ENCODE assay signal across 2 cellular contexts in the genomic region with DNA sequence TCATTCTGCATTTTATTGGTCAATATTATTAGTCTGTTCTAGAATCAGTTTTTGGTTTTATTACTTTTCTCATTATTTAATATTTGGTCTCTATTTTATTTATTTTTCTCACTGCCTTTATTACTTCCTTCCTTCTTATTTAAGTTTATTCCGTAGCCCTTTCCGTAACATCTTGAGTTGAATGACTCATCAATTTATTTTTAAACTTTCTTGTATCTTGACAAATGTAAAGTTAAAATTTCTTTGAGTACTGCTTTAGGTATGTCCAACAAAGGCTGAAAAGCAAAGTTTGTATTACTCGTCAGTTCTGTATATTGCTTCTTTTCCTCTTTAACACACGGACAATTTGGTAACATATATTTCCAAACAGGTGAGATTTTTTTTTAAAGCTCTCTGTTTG.
A peak's percentile ranks its signal among the peaks of the same experiment; 100 is the strongest.
TF ChIP-seq lines count a peak whose summit lies in the region.

No MANE protein-coding gene starts in this region.

TF ChIP-seq in A549, 52 proteins besides CTCF, POLR2A, EP300 and RAD21 (continued from another document):
- TF ChIP-seq NFE2L2 (conservative IDR thresholded peaks at IDR 0.05; ENCODE audit: low read length) = 0 out of 2 replicates have a peak, but pooled peaks have one; percentile 10

TF ChIP-seq in IMR-90, 13 proteins besides CTCF, POLR2A, EP300 and RAD21 (continued from another document):
- TF ChIP-seq USF2 (IDR thresholded peaks at IDR 0.05; ENCODE audit: low read depth, low read length) = no peak
- TF ChIP-seq SMC3 (IDR thresholded peaks at IDR 0.05; ENCODE audit: low read depth, low read length) = no peak
- TF ChIP-seq NFE2L2 (IDR thresholded peaks at IDR 0.05; ENCODE audit: low read depth, low read length) = peak; percentile 97
- TF ChIP-seq CHD1 (IDR thresholded peaks at IDR 0.05; ENCODE audit: low read depth, low read length) = no peak
- no peak for TF ChIP-seq RCOR1 (IDR thresholded peaks at IDR 0.05; ENCODE audit: insufficient replicate concordance, low read length)
- peak; percentile 68 for TF ChIP-seq MAFK (IDR thresholded peaks at IDR 0.05; ENCODE audit: low read depth, low read length)
- no peak for TF ChIP-seq CEBPB (IDR thresholded peaks at IDR 0.05; ENCODE audit: low read depth, low read length)
TF ChIP-seq in IMR-90: peak in this region for 3.
